ENCODE assay signal across 1 cellular context in the genomic region with DNA sequence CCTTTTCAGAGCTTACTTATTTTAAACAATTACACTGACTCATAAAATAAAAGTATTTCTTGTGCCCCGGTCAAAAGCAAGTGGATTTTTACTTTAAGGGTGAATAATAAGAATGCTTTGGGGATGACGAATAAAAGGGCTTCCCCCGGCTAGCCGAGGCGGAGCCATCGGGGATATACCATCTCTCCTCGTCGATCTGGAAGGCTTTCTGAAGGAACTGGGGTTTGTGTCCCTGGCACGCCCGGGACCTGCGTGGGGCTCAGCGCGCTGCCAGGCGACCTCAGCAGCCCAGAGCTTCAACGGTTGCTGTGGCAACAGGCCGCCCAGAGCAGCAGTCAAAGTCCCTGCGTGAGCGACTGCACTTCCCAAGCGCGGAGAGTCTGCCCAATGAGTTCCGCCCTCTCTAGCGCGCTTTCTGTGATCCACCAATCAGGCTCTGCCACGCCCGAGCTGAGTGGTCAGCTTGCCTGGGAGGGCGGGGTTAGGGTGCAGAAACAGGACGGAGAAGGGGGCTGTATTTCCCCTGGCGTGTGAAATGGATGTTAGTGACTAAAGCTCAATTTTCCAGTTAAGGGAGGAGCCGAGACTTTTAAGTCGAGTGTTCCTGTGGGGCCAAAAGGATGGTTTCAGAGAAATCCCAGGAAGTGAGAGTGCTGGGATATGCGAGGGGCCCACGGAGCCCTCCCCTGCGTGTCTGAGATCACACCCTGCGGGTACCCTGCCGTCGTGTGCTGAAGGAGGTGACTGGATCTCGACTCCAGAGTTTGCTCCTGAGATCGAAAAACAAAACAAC.
TF ChIP-seq lines count a peak whose summit lies in the region.

No MANE protein-coding gene starts in this region.

TF ChIP-seq in K562, 482 proteins besides CTCF, POLR2A, EP300 and RAD21 (continued from another document and continues in another):
- TF ChIP-seq, protein P1, sequence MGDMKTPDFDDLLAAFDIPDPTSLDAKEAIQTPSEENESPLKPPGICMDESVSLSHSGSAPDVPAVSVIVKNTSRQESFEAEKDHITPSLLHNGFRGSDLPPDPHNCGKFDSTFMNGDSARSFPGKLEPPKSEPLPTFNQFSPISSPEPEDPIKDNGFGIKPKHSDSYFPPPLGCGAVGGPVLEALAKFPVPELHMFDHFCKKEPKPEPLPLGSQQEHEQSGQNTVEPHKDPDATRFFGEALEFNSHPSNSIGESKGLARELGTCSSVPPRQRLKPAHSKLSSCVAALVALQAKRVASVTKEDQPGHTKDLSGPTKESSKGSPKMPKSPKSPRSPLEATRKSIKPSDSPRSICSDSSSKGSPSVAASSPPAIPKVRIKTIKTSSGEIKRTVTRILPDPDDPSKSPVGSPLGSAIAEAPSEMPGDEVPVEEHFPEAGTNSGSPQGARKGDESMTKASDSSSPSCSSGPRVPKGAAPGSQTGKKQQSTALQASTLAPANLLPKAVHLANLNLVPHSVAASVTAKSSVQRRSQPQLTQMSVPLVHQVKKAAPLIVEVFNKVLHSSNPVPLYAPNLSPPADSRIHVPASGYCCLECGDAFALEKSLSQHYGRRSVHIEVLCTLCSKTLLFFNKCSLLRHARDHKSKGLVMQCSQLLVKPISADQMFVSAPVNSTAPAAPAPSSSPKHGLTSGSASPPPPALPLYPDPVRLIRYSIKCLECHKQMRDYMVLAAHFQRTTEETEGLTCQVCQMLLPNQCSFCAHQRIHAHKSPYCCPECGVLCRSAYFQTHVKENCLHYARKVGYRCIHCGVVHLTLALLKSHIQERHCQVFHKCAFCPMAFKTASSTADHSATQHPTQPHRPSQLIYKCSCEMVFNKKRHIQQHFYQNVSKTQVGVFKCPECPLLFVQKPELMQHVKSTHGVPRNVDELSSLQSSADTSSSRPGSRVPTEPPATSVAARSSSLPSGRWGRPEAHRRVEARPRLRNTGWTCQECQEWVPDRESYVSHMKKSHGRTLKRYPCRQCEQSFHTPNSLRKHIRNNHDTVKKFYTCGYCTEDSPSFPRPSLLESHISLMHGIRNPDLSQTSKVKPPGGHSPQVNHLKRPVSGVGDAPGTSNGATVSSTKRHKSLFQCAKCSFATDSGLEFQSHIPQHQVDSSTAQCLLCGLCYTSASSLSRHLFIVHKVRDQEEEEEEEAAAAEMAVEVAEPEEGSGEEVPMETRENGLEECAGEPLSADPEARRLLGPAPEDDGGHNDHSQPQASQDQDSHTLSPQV (IDR thresholded peaks at IDR 0.05), result no peak
- TF ChIP-seq ZNF384 (IDR thresholded peaks at IDR 0.05; ENCODE audit: low read depth, low read length) (no peak), ZFP36 (IDR thresholded peaks at IDR 0.05; ENCODE audit: low read depth, low read length, partially characterized antibody) (no peak), PTTG1 (tag; IDR thresholded peaks at IDR 0.05; ENCODE audit: low read depth) (no peak), ETV5 (CRISPR knock-in tag; IDR thresholded peaks at IDR 0.05; ENCODE audit: low read depth) (no peak), NR2F6 (CRISPR knock-in tag; IDR thresholded peaks at IDR 0.05) (no peak), MECOM (CRISPR knock-in tag; IDR thresholded peaks at IDR 0.05) (peak; percentile 41; the same call in 1 of the 2 replicates), E2F5 (CRISPR knock-in tag; IDR thresholded peaks at IDR 0.05) (no peak), GATAD2A (IDR thresholded peaks at IDR 0.05) (no peak), ZNF584 (CRISPR knock-in tag; IDR thresholded peaks at IDR 0.05; ENCODE audit: low read depth) (no peak), CC2D1A (IDR thresholded peaks at IDR 0.05) (no peak), RBM39 (optimal IDR thresholded peaks at IDR 0.05; ENCODE audit: low read depth, low read length) (no peak), CEBPZ (IDR thresholded peaks at IDR 0.05; ENCODE audit: borderline replicate concordance, low read depth, low read length) (no peak), SFPQ (IDR thresholded peaks at IDR 0.05; ENCODE audit: low read depth, low read length) (no peak), JUND (IDR thresholded peaks at IDR 0.05; ENCODE audit: borderline replicate concordance, low read depth, low read length) (peak; percentile 28; the same call in 1 of the 2 replicates), JUND (tag; IDR thresholded peaks at IDR 0.05; ENCODE audit: borderline replicate concordance, low read depth, low read length) (peak; percentile 42; the same call in 1 of the 3 replicates), NELFE (IDR thresholded peaks at IDR 0.05; ENCODE audit: insufficient read depth, insufficient read length) (no peak), ZNF121 (CRISPR knock-in tag; conservative IDR thresholded peaks at IDR 0.05) (no peak), RAD51 (IDR thresholded peaks at IDR 0.05; ENCODE audit: borderline replicate concordance, low read depth) (no peak), U2AF2 (optimal IDR thresholded peaks at IDR 0.05; ENCODE audit: low read depth, low read length) (no peak), MEIS2 (IDR thresholded peaks at IDR 0.05; ENCODE audit: partially characterized antibody) (no peak), ZNF253 (CRISPR knock-in tag; conservative IDR thresholded peaks at IDR 0.05) (no peak), RHOXF2B (CRISPR knock-in tag; conservative IDR thresholded peaks at IDR 0.05) (no peak), DDX20 (tag; IDR thresholded peaks at IDR 0.05; ENCODE audit: low read depth) (no peak), ZNF184 (CRISPR knock-in tag; IDR thresholded peaks at IDR 0.05) (no peak), ZFX (CRISPR knock-in tag; IDR thresholded peaks at IDR 0.05) (no peak)
- TF ChIP-seq, protein P2, sequence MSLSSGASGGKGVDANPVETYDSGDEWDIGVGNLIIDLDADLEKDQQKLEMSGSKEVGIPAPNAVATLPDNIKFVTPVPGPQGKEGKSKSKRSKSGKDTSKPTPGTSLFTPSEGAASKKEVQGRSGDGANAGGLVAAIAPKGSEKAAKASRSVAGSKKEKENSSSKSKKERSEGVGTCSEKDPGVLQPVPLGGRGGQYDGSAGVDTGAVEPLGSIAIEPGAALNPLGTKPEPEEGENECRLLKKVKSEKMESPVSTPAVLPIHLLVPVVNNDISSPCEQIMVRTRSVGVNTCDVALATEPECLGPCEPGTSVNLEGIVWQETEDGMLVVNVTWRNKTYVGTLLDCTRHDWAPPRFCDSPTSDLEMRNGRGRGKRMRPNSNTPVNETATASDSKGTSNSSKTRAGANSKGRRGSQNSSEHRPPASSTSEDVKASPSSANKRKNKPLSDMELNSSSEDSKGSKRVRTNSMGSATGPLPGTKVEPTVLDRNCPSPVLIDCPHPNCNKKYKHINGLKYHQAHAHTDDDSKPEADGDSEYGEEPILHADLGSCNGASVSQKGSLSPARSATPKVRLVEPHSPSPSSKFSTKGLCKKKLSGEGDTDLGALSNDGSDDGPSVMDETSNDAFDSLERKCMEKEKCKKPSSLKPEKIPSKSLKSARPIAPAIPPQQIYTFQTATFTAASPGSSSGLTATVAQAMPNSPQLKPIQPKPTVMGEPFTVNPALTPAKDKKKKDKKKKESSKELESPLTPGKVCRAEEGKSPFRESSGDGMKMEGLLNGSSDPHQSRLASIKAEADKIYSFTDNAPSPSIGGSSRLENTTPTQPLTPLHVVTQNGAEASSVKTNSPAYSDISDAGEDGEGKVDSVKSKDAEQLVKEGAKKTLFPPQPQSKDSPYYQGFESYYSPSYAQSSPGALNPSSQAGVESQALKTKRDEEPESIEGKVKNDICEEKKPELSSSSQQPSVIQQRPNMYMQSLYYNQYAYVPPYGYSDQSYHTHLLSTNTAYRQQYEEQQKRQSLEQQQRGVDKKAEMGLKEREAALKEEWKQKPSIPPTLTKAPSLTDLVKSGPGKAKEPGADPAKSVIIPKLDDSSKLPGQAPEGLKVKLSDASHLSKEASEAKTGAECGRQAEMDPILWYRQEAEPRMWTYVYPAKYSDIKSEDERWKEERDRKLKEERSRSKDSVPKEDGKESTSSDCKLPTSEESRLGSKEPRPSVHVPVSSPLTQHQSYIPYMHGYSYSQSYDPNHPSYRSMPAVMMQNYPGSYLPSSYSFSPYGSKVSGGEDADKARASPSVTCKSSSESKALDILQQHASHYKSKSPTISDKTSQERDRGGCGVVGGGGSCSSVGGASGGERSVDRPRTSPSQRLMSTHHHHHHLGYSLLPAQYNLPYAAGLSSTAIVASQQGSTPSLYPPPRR (CRISPR knock-in tag; IDR thresholded peaks at IDR 0.05; ENCODE audit: borderline replicate concordance), result no peak
- TF ChIP-seq, protein P3, sequence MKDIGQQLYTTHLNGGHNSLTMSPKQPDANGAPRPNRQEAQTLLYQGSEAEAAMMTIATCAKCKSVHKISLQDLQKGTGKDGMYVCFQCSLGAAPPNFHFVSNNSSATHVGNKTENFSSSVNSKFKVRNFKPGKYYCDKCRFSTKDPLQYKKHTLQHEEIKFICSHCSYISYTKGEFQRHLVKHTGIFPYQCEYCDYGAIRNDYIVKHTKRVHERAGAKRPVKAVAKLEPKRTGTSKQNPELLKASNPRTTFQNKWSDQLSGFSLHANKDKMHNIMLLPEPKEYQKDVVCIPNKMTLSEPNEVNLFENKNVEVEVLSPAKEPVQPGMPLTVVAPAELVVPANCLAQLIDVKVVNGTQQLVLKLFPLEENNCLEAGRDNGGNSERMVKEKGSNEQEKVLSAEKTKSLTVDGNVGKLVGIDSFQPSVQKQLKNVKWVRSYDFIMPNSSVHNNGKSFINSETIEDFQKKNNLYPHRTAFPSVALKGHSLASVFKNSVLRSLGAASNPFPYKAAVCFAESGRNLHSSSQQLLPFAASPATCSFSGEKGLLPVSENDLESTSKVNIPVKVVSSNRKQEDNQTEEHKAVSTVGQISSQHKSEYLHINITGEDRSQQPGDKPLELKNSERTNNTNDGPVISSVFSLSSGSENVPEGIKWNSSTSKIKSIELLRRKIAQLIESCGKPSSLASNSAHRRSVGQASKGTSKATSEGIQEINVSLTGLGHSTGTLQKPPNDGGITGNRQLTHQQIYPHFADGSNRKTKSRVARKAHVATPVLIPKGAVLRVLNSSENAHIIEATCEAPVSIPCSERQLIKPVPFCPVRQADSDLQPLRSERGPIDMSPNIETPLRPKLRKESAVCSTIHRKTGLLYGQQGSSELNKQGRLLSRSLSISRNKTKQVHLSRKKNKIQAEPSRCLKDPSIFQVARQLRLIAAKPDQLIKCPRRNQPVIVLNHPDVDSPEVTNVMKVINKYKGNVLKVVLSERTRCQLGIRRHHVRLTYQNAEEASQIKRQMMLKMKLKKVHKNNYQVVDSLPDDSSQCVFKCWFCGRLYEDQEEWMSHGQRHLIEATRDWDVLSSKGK (CRISPR knock-in tag; IDR thresholded peaks at IDR 0.05), result no peak
- TF ChIP-seq, protein P4, sequence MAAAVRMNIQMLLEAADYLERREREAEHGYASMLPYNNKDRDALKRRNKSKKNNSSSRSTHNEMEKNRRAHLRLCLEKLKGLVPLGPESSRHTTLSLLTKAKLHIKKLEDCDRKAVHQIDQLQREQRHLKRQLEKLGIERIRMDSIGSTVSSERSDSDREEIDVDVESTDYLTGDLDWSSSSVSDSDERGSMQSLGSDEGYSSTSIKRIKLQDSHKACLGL (CRISPR knock-in tag; IDR thresholded peaks at IDR 0.05; ENCODE audit: borderline replicate concordance, poor library complexity, severe bottlenecking), result no peak
- TF ChIP-seq, protein P5, sequence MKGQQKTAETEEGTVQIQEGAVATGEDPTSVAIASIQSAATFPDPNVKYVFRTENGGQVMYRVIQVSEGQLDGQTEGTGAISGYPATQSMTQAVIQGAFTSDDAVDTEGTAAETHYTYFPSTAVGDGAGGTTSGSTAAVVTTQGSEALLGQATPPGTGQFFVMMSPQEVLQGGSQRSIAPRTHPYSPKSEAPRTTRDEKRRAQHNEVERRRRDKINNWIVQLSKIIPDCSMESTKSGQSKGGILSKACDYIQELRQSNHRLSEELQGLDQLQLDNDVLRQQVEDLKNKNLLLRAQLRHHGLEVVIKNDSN (CRISPR knock-in tag; IDR thresholded peaks at IDR 0.05), result 0 out of 2 replicates have a peak, but pooled peaks have one; percentile 12
